2 cellular contexts compared by ENCODE assay signal in genomic region chr1:230381564-230381963, GRCh38.
TF ChIP-seq lines count a peak whose summit lies in the region.

No MANE protein-coding gene starts in this region.

TF ChIP-seq in GM23338, 12 proteins besides CTCF, POLR2A, EP300 and RAD21 (continued from another document):
- no peak for TF ChIP-seq ZNF462 (CRISPR knock-in tag; IDR thresholded peaks at IDR 0.05)

TF ChIP-seq in WTC11, 78 proteins besides CTCF, POLR2A, EP300 and RAD21 (continued from another document):
- TF ChIP-seq, protein P1, sequence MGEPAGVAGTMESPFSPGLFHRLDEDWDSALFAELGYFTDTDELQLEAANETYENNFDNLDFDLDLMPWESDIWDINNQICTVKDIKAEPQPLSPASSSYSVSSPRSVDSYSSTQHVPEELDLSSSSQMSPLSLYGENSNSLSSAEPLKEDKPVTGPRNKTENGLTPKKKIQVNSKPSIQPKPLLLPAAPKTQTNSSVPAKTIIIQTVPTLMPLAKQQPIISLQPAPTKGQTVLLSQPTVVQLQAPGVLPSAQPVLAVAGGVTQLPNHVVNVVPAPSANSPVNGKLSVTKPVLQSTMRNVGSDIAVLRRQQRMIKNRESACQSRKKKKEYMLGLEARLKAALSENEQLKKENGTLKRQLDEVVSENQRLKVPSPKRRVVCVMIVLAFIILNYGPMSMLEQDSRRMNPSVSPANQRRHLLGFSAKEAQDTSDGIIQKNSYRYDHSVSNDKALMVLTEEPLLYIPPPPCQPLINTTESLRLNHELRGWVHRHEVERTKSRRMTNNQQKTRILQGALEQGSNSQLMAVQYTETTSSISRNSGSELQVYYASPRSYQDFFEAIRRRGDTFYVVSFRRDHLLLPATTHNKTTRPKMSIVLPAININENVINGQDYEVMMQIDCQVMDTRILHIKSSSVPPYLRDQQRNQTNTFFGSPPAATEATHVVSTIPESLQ (CRISPR knock-in tag; IDR thresholded peaks at IDR 0.05), result no peak
- TF ChIP-seq ZNF317 (CRISPR knock-in tag; IDR thresholded peaks at IDR 0.05; ENCODE audit: borderline replicate concordance, low read depth) (no peak), ZNF121 (CRISPR knock-in tag; IDR thresholded peaks at IDR 0.05) (no peak), ZNF416 (CRISPR knock-in tag; IDR thresholded peaks at IDR 0.05) (no peak), ZNF138 (CRISPR knock-in tag; conservative IDR thresholded peaks at IDR 0.05) (no peak), NR3C1 (CRISPR knock-in tag; conservative IDR thresholded peaks at IDR 0.05; ENCODE audit: low read depth) (no peak), IRF2 (CRISPR knock-in tag; IDR thresholded peaks at IDR 0.05; ENCODE audit: borderline replicate concordance, low read depth) (no peak), FOXP1 (CRISPR knock-in tag; IDR thresholded peaks at IDR 0.05; ENCODE audit: borderline replicate concordance) (no peak), HMGA2 (CRISPR knock-in tag; IDR thresholded peaks at IDR 0.05) (no peak), RORB (CRISPR knock-in tag; IDR thresholded peaks at IDR 0.05) (no peak)
- TF ChIP-seq, protein P2, sequence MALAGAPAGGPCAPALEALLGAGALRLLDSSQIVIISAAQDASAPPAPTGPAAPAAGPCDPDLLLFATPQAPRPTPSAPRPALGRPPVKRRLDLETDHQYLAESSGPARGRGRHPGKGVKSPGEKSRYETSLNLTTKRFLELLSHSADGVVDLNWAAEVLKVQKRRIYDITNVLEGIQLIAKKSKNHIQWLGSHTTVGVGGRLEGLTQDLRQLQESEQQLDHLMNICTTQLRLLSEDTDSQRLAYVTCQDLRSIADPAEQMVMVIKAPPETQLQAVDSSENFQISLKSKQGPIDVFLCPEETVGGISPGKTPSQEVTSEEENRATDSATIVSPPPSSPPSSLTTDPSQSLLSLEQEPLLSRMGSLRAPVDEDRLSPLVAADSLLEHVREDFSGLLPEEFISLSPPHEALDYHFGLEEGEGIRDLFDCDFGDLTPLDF (CRISPR knock-in tag; IDR thresholded peaks at IDR 0.05), result no peak
- TF ChIP-seq, protein P3, sequence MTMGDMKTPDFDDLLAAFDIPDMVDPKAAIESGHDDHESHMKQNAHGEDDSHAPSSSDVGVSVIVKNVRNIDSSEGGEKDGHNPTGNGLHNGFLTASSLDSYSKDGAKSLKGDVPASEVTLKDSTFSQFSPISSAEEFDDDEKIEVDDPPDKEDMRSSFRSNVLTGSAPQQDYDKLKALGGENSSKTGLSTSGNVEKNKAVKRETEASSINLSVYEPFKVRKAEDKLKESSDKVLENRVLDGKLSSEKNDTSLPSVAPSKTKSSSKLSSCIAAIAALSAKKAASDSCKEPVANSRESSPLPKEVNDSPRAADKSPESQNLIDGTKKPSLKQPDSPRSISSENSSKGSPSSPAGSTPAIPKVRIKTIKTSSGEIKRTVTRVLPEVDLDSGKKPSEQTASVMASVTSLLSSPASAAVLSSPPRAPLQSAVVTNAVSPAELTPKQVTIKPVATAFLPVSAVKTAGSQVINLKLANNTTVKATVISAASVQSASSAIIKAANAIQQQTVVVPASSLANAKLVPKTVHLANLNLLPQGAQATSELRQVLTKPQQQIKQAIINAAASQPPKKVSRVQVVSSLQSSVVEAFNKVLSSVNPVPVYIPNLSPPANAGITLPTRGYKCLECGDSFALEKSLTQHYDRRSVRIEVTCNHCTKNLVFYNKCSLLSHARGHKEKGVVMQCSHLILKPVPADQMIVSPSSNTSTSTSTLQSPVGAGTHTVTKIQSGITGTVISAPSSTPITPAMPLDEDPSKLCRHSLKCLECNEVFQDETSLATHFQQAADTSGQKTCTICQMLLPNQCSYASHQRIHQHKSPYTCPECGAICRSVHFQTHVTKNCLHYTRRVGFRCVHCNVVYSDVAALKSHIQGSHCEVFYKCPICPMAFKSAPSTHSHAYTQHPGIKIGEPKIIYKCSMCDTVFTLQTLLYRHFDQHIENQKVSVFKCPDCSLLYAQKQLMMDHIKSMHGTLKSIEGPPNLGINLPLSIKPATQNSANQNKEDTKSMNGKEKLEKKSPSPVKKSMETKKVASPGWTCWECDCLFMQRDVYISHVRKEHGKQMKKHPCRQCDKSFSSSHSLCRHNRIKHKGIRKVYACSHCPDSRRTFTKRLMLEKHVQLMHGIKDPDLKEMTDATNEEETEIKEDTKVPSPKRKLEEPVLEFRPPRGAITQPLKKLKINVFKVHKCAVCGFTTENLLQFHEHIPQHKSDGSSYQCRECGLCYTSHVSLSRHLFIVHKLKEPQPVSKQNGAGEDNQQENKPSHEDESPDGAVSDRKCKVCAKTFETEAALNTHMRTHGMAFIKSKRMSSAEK (CRISPR knock-in tag; IDR thresholded peaks at IDR 0.05; ENCODE audit: borderline replicate concordance), result no peak
